8 cellular contexts compared by ENCODE assay signal in the genomic region with DNA sequence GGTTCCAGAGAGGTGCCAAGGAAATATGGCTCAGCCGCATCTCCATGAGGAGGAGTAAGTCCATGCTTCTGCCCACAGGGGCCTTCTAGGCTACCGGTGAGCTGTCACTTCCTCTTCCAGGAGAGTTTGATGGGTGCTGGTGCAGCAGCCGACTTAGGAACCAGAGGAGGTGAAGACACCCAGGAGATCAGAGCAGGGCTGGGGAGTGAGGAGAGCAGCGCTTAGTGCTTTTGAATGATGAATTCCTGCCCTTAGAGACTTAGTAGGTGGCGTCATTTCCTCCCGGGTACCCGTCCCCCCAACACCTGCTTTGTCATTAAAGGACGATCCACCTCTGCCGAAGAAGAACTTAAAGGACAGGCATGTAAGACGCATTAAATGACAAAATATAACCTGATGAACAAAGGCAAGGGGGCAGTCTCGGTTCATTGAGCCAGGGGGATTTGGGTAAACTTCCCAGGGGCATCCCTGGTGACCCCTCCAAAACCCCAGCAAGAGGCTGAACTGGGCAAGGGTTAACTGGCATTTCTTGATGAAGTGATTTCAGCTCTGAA.
DNase-seq lines count a peak whose midpoint lies in the region; ATAC-seq and TF ChIP-seq lines count a peak whose summit lies in the region.

No MANE protein-coding gene starts in this region.

- ATAC-seq in GM18511 (IDR thresholded peaks at IDR 0.05; ENCODE audit: unreplicated experiment) (peak; percentile 50), GM21786 (IDR thresholded peaks at IDR 0.05; ENCODE audit: unreplicated experiment) (no peak), GM18517 (IDR thresholded peaks at IDR 0.05; ENCODE audit: unreplicated experiment) (no peak)

- TF ChIP-seq CTCF in colonic mucosa (IDR thresholded peaks at IDR 0.05) = no peak
- peak; percentile 8 for TF ChIP-seq CTCF in retinal pigment epithelial cell (conservative IDR thresholded peaks at IDR 0.05; ENCODE audit: low read depth, low read length)

- no peaks in the 10 kb centered on the region for H3K4me1 ChIP-seq in colonic mucosa

- DNase-seq in NCI-H1417 treated with DMSO at 0.1 percent for 48 hours (lab: John Stamatoyannopoulos, UW) = peak; percentile 41
- no peak for DNase-seq in colonic mucosa
- no peak for DNase-seq in retinal pigment epithelial cell (ENCODE audit: low read depth)
- no peak for DNase-seq in posterior vena cava (ENCODE audit: low spot score)
- DNase-seq in COLO829 (ENCODE audit: low spot score) = no peak

- intact Hi-C loops in colonic mucosa (cut with DNase I) = no loop called here
- intact Hi-C loops in posterior vena cava (cut with DNase I) = no loop called here

- no peaks in the 10 kb centered on the region for H3K36me3 ChIP-seq in colonic mucosa

- H3K27ac ChIP-seq in colonic mucosa = no peak overlapping the region

- no peaks in the 10 kb centered on the region for H3K9me3 ChIP-seq in colonic mucosa

- peaks cover 12% of the 10 kb centered on the region for H3K27me3 ChIP-seq in colonic mucosa

- H3K9ac ChIP-seq in colonic mucosa (ENCODE audit: low read depth in 2 of 2, low read length in 2 of 2) = no peak overlapping the region

- peak overlapping the region; percentile 35 for H3K4me3 ChIP-seq in colonic mucosa
- H3K4me3 ChIP-seq in retinal pigment epithelial cell (ENCODE audit: low read length) = peak overlapping the region; percentile 49
